16 cellular contexts compared by ENCODE assay signal in the genomic region with DNA sequence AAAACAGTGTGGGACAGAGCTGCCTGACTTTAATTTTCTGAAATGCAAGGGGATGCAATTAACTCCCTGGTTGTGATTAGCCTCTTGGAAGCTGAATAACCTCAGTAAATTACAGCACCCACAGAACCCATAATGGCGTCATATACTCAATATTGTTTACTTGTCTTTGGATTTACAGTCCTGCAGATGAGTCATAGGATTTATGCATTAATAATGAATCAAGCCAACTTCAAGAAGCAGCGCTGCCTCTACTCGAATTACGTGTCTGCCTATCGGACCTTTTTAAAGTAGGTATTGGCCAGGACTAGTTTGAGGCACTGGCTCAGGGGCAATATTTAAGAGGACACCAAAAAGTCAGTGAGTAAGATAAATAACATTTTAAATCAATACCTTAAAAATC.
DNase-seq lines count a peak whose midpoint lies in the region; ATAC-seq lines count a peak whose summit lies in the region.
"Had no signal": no experiment of that assay in that cellular context is flagged by ENCODE, and none has a peak within 500 bp of the region (broad histone marks: within the 10 kb centered on the region; RNA-seq: fewer than 3 reads in every experiment).

No MANE protein-coding gene starts in this region.

- no peaks in the 10 kb centered on the region for H3K79me1 ChIP-seq in neuronal stem cell (ENCODE audit: low read depth, low read length)

- no peaks in the 10 kb centered on the region for H3K4me1 ChIP-seq in neuronal stem cell (ENCODE audit: control insufficient read depth in 2 of 2, insufficient read depth in 1 of 2, low read depth in 1 of 2, low read length in 2 of 2)
- H3K4me1 ChIP-seq: lower lobe of right lung had no signal

- H2BK120ac ChIP-seq in neuronal stem cell (ENCODE audit: low read depth, low read length), result no peak overlapping the region

- H4K91ac ChIP-seq in neuronal stem cell (ENCODE audit: low read depth, low read length, poor library complexity), result no peak overlapping the region

- no peak overlapping the region for H3K27ac ChIP-seq in neuronal stem cell (replicated peaks; ENCODE audit: low read length)
- H3K27ac ChIP-seq: brain microvascular endothelial cell, lower lobe of right lung had no signal

- H3K36me3 ChIP-seq in neuronal stem cell (replicated peaks in 1 of 2; ENCODE audit: control insufficient read depth in 2 of 2, insufficient read depth in 2 of 2, low read length in 2 of 2), result no peaks in the 10 kb centered on the region
- H3K36me3 ChIP-seq: brain microvascular endothelial cell, lower lobe of right lung had no signal

- no peaks in the 10 kb centered on the region for H3K9me3 ChIP-seq in neuronal stem cell (replicated peaks in 1 of 2; ENCODE audit: control insufficient read depth in 2 of 2, insufficient read depth in 1 of 2, low read depth in 1 of 2, low read length in 2 of 2)
- H3K9me3 ChIP-seq: lower lobe of right lung had no signal

- no peak overlapping the region for H2BK15ac ChIP-seq in neuronal stem cell (ENCODE audit: low read length)

- H3K4me3 ChIP-seq in neuronal stem cell (ENCODE audit: low read length in 2 of 2), result no peak overlapping the region
- H3K4me3 ChIP-seq: lower lobe of right lung had no signal

- no peak overlapping the region for H3K4ac ChIP-seq in neuronal stem cell (ENCODE audit: low read length)

- H2AK5ac ChIP-seq in neuronal stem cell (ENCODE audit: low read depth, low read length), result no peak overlapping the region

- H3K9ac ChIP-seq in neuronal stem cell (ENCODE audit: low read depth, low read length, poor library complexity), result no peak overlapping the region

- no peak overlapping the region for H3K18ac ChIP-seq in neuronal stem cell (ENCODE audit: low read length)

- H4K8ac ChIP-seq in neuronal stem cell (ENCODE audit: low read depth, low read length), result no peak overlapping the region

- ATAC-seq in esophagus mucosa (peak; percentile 84), HG03280 (IDR thresholded peaks at IDR 0.05; ENCODE audit: unreplicated experiment) (no peak)
- ATAC-seq: effector memory CD8-positive, alpha-beta T cell; HepG2; lower lobe of right lung; natural killer cell treated with Interleukin-12 subunit alpha and Interleukin-12 subunit beta and Interleukin-15 and Interleukin-18, amount 100 ng/mL, for 72 hours had no signal

- H3K14ac ChIP-seq in neuronal stem cell (ENCODE audit: low read length), result no peak overlapping the region

- DNase-seq in DMS 273 treated with DMSO at 0.1 percent for 48 hours (lab: John Stamatoyannopoulos, UW), result peak; percentile 10
- DNase-seq in HPDE6-E6E7 (ENCODE audit: extremely low spot score), result peak; percentile 31
- peak; percentile 76 for DNase-seq in NCI-H446 treated with DMSO at 0.1 percent for 48 hours (lab: John Stamatoyannopoulos, UW)
- DNase-seq in cardiac septum (ENCODE audit: low spot score), result no peak
- no peak for DNase-seq in neuronal stem cell (ENCODE audit: low spot score)
- DNase-seq in activated T-cell treated with anti-CD3 and anti-CD28 coated beads, Interleukin-2, amount 50 U/mL, for 1 hour, result no peak
- DNase-seq: activated CD4-positive, CD25-positive, alpha-beta regulatory T cell; brain microvascular endothelial cell; effector memory CD8-positive, alpha-beta T cell; foreskin fibroblast; lower lobe of right lung; substantia nigra had no signal

- no peak overlapping the region for H3K23ac ChIP-seq in neuronal stem cell (ENCODE audit: low read depth, low read length, poor library complexity)

- H3K4me2 ChIP-seq in neuronal stem cell (ENCODE audit: insufficient read depth, low read length, poor library complexity, severe bottlenecking), result no peak overlapping the region

- H2BK5ac ChIP-seq in neuronal stem cell (ENCODE audit: low read length), result no peak overlapping the region

- H2AFZ ChIP-seq in neuronal stem cell (ENCODE audit: low read length), result no peak overlapping the region

- WGBS in neuronal stem cell (ENCODE audit: extremely low coverage in 2 of 2, insufficient read length in 2 of 2, insufficient replicate concordance in 1 of 2), 2 donors, result no CpG with 5 or more reads among the region's 5 CpGs

- no peak overlapping the region for H2BK12ac ChIP-seq in neuronal stem cell (ENCODE audit: low read length)

- intact Hi-C loops in cardiac septum (cut with DNase I), result no loop called here

- H3K27me3 ChIP-seq in neuronal stem cell (ENCODE audit: control insufficient read depth in 3 of 3, insufficient read depth in 3 of 3, low read depth in 1 of 3, low read length in 3 of 3), result no peaks in the 10 kb centered on the region
- H3K27me3 ChIP-seq: brain microvascular endothelial cell had no signal

Comparison
In these comparisons a context has a peak if more than half of its experiments do, and no peak if none do; other contexts are left out.
1. DNase-seq: peak in DMS 273 treated with DMSO at 0.1 percent for 48 hours (single experiment), HPDE6-E6E7 (single experiment) and NCI-H446 treated with DMSO at 0.1 percent for 48 hours (single experiment); none in cardiac septum (single experiment), neuronal stem cell (single experiment) and activated T-cell treated with anti-CD3 and anti-CD28 coated beads, Interleukin-2, amount 50 U/mL, for 1 hour (single experiment).